ENCODE assay signal across 28 cellular contexts in the genomic region with DNA sequence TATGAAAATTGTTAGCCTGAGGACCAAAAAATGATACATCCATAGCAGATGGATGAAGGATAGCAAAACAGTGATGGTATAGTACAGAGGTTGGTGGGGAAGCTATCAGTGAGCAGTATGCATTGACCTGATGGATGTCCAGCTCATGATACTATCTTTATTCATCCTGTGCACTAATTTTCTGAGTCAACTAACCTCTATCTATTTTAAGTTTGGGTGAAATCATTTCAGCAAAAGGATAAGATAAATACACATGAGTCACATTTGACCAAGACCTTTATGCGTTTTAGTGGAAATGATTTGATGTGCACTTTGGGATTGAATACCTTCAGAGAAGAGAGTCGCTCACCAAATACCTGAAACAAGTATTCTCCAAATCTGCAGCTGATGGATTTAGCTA.
"Had no signal": no experiment of that assay in that cellular context is flagged by ENCODE, and none has a peak within 500 bp of the region (broad histone marks: within the 10 kb centered on the region; RNA-seq: fewer than 3 reads in every experiment).

No MANE protein-coding gene starts in this region.

- H3K27ac ChIP-seq: breast epithelium, cardiac muscle cell, colonic mucosa, epithelial cell of prostate, esophagus squamous epithelium had no signal

- H3K9me3 ChIP-seq: breast epithelium, colonic mucosa, esophagus squamous epithelium had no signal

- DNase-seq: activated CD4-positive, alpha-beta memory T cell treated with anti-CD3 and anti-CD28 coated beads, Interleukin-2, amount 10 ng/mL, durations not matched to agents 7 days and 5 days; activated CD4-positive, alpha-beta T cell treated with anti-CD3 and anti-CD28 coated beads for 36 hours; activated CD4-positive, alpha-beta T cell treated with anti-CD3 and anti-CD28 coated beads, Interleukin-2, amount 10 ng/mL, durations not matched to agents 24 days and 14 days; activated CD4-positive, CD25-positive, alpha-beta regulatory T cell; activated CD4-positive, CD25-positive, alpha-beta regulatory T cell treated with anti-CD3 and anti-CD28 coated beads, Interleukin-2, amount 50 U/mL, for 72 hours; activated CD8-positive, alpha-beta memory T cell treated with anti-CD3 and anti-CD28 coated beads, Interleukin-2, amount 50 U/mL, for 48 hours; activated gamma-delta T cell; activated naive CD4-positive, alpha-beta T cell; activated naive CD4-positive, alpha-beta T cell treated with anti-CD3 and anti-CD28 coated beads, Interleukin-2, amount 10 ng/mL, durations not matched to agents 7 days and 5 days; activated naive CD8-positive, alpha-beta T cell treated with anti-CD3 and anti-CD28 coated beads, Interleukin-2, amount 10 ng/mL, durations not matched to agents 7 days and 5 days; activated T-cell treated with anti-CD3 and anti-CD28 coated beads for 4 hours; activated T-cell treated with anti-CD3 and anti-CD28 coated beads, Interleukin-2, amount 50 U/mL, for 24 hours; activated T-cell treated with anti-CD3 and anti-CD28 coated beads, Interleukin-2, amount 50 U/mL, for 72 hours; amygdala; aorta; central memory CD4-positive, alpha-beta T cell; cerebellar nuclear complex; colonic mucosa; effector CD8-positive, alpha-beta T cell; esophagus squamous epithelium; foreskin fibroblast; head of caudate nucleus; T-helper 1 cell; T-helper 17 cell; T1000 had no signal

- H3K4me1 ChIP-seq: breast epithelium, colonic mucosa, esophagus squamous epithelium had no signal

- H3K36me3 ChIP-seq: breast epithelium, cardiac muscle cell, colonic mucosa, esophagus squamous epithelium had no signal

- H3K4me3 ChIP-seq: breast epithelium, cardiac muscle cell, colonic mucosa, esophagus squamous epithelium had no signal

- H3K27me3 ChIP-seq: breast epithelium, cardiac muscle cell, colonic mucosa, esophagus squamous epithelium had no signal
